1 cellular context compared by ENCODE assay signal in genomic region chr20:45791668-45792512, GRCh38.
A peak's percentile ranks its signal among the peaks of the same experiment; 100 is the strongest.
TF ChIP-seq lines count a peak whose summit lies in the region.

TSS of gene DNTTIP1 (plus strand) at chr20:45791954. CDS start at chr20:45792005, 51 bp downstream.
TSS of gene WFDC3 (minus strand) at chr20:45791883. CDS start at chr20:45789975, 1,908 bp downstream.

TF ChIP-seq in HEK293, 187 proteins besides CTCF, POLR2A, EP300 and RAD21 (continued from another document):
- TF ChIP-seq, protein P1, sequence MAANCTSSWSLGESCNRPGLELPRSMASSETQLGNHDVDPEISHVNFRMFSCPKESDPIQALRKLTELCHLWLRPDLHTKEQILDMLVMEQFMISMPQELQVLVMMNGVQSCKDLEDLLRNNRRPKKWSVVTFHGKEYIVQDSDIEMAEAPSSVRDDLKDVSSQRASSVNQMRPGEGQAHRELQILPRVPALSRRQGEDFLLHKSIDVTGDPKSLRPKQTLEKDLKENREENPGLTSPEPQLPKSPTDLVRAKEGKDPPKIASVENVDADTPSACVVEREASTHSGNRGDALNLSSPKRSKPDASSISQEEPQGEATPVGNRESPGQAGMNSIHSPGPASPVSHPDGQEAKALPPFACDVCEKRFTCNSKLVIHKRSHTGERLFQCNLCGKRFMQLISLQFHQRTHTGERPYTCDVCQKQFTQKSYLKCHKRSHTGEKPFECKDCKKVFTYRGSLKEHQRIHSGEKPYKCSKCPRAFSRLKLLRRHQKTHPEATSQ (tag by site-specific recombination; IDR thresholded peaks at IDR 0.05), result no peak
- TF ChIP-seq ZNF302 (tag by site-specific recombination; IDR thresholded peaks at IDR 0.05; ENCODE audit: low read depth) (no peak), ZNF843 (tag by site-specific recombination; IDR thresholded peaks at IDR 0.05) (no peak), ZNF626 (tag by site-specific recombination; IDR thresholded peaks at IDR 0.05) (no peak), GLIS1 (tag by site-specific recombination; IDR thresholded peaks at IDR 0.05) (peak; percentile 35), KLF8 (tag by site-specific recombination; IDR thresholded peaks at IDR 0.05) (peak; percentile 16; the same call in 1 of the 2 replicates), ZBTB11 (tag by site-specific recombination; conservative IDR thresholded peaks at IDR 0.05; ENCODE audit: low read depth) (peak; percentile 64), ZBTB8A (tag by site-specific recombination; IDR thresholded peaks at IDR 0.05) (peak; percentile 46), ZNF335 (tag by site-specific recombination; conservative IDR thresholded peaks at IDR 0.05) (peak; percentile 74), ZNF692 (tag by site-specific recombination; IDR thresholded peaks at IDR 0.05) (0 out of 2 replicates have a peak, but pooled peaks have one; percentile 63), ZNF48 (tag by site-specific recombination; IDR thresholded peaks at IDR 0.05) (no peak)
TF ChIP-seq in HEK293: peak in this region for 34.
